Comparison of ENCODE assay signal across 8 cellular contexts in the genomic region with DNA sequence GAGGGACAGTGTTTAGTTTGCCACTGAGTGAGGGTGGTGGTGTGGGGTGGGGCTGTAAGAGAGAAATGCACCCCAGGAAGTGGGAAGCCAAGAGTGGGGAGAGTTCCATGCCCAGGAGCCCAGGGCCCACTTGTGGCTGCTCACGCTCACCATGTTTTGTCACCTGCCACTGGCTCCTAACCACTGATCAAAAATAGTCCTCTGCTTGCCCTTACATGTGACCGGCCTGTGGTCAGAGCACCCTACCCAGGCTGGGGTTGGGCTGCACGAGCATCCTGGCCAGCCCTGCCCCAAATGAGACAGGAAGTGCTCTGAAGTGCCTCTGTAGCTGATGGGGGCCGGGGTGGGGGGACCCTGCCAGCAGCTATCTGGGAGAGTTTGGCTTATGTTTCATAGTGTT.
DNase-seq lines count a peak whose midpoint lies in the region; ATAC-seq and TF ChIP-seq lines count a peak whose summit lies in the region.

No MANE protein-coding gene starts in this region.

- no peaks in the 10 kb centered on the region for H3K36me3 ChIP-seq in GM06990 (ENCODE audit: control insufficient read depth, insufficient read depth, low read length)

- peak; percentile 45 for ATAC-seq in GM19455 (IDR thresholded peaks at IDR 0.05; ENCODE audit: unreplicated experiment)
- peak; percentile 72 for ATAC-seq in left ventricle myocardium superior

- peaks cover 2% of the 10 kb centered on the region for H3K27me3 Mint-ChIP-seq in IgD-negative memory B cell
- peaks cover 4% of the 10 kb centered on the region for H3K27me3 Mint-ChIP-seq in endothelial cell (ENCODE audit: unreplicated experiment)

- TF ChIP-seq CTCF in GM06990 (IDR thresholded peaks at IDR 0.05; ENCODE audit: insufficient read depth, low read length, poor library complexity, severe bottlenecking) (no peak), endothelial cell (IDR thresholded peaks at IDR 0.05; ENCODE audit: unreplicated experiment) (no peak)

- no peaks in the 10 kb centered on the region for H3K27me3 ChIP-seq in GM06990 (replicated peaks; ENCODE audit: control insufficient read depth, insufficient read depth, low read length)

- H3K4me3 ChIP-seq in GM06990 (replicated peaks; ENCODE audit: low read depth, low read length), result no peak overlapping the region

- intact Hi-C loops in left ventricle myocardium superior (cut with micrococcal nuclease), result no loop called here

- peak overlapping the region in 3 of 4 donors; percentile 22 to 71 (median 52) for H3K4me3 Mint-ChIP-seq in IgD-negative memory B cell
- H3K4me3 Mint-ChIP-seq in endothelial cell (ENCODE audit: unreplicated experiment), result no peak overlapping the region

- H3K4me1 Mint-ChIP-seq in IgD-negative memory B cell (peaks cover 34 to 40% (median 35%) of the 10 kb centered on the region in 3 donors), endothelial cell (ENCODE audit: unreplicated experiment) (peaks cover 14% of the 10 kb centered on the region)

- no peaks in the 10 kb centered on the region for H3K36me3 Mint-ChIP-seq in IgD-negative memory B cell
- no peaks in the 10 kb centered on the region for H3K36me3 Mint-ChIP-seq in endothelial cell (ENCODE audit: low read depth, unreplicated experiment)

- DNase-seq in GM06990 (ENCODE audit: extremely low read depth, insufficient read length), result peak; percentile 75
- DNase-seq in left ventricle myocardium superior, result peak; percentile 33
- no peak for DNase-seq in endothelial cell (ENCODE audit: low spot score)
- no peak for DNase-seq in NCI-H2171 (lab: John Stamatoyannopoulos, UW)
- DNase-seq in NCI-H1105 (lab: John Stamatoyannopoulos, UW), result no peak
- no peak for DNase-seq in kidney tubule cell (ENCODE audit: low spot score)

- H3K27ac Mint-ChIP-seq in IgD-negative memory B cell (peak overlapping the region; percentile 17 to 88 (median 87)), endothelial cell (ENCODE audit: unreplicated experiment) (no peak overlapping the region)

- H3K9me3 Mint-ChIP-seq in IgD-negative memory B cell (no peaks in the 10 kb centered on the region), endothelial cell (ENCODE audit: unreplicated experiment) (no peaks in the 10 kb centered on the region)

Comparison
In these comparisons a context has a peak if more than half of its experiments do, and no peak if none do; other contexts are left out.
1. DNase-seq: peak in GM06990 (single experiment) and left ventricle myocardium superior (single experiment); none in endothelial cell (single experiment), NCI-H2171 (single experiment), NCI-H1105 (single experiment) and kidney tubule cell (single experiment).